In the genomic region with DNA sequence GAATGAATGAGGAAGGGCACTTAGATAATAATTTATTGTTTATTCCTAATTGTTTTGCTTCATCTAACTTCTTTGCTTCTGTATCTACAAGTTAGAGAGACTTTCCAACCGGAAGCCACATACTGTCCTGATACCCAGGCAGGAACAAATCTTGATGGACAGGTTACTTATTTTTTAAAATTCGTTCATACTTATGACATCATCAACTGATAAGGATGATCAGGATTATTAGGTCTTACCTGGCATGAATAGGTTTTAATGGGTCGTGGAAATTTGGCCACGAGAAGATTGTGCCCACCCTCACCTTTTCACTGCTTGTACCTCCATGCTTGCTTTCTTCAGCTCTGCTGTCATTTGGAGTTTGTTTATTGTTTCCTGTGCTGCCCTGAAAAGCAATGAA, we compare ENCODE assay signal across 37 cellular contexts. TPM values are rescaled to one million over a fixed set of nuclear protein-coding genes. Genes with fewer than 3 reads are reported as not detected.
"Had no signal": no experiment of that assay in that cellular context is flagged by ENCODE, and none has a peak within 500 bp of the region (broad histone marks: within the 10 kb centered on the region; RNA-seq: fewer than 3 reads in every experiment).

No MANE protein-coding gene starts in this region.

- H3K27ac ChIP-seq: ascending aorta, cardiac muscle cell, VCaP had no signal

- H3K36me3 Mint-ChIP-seq: activated CD8-positive, alpha-beta memory T cell treated with anti-CD3 and anti-CD28 coated beads, Interleukin-2, amount 10 ng/mL, durations not matched to agents 7 days and 5 days; activated naive CD4-positive, alpha-beta T cell treated with anti-CD3 and anti-CD28 coated beads, Interleukin-2, amount 10 ng/mL, durations not matched to agents 7 days and 5 days; activated naive CD4-positive, alpha-beta T cell treated with anti-CD3 and anti-CD28 coated beads, Interleukin-2, amount 50 U/mL, for 24 hours; activated naive CD8-positive, alpha-beta T cell; activated naive CD8-positive, alpha-beta T cell treated with anti-CD3 and anti-CD28 coated beads, Interleukin-2, amount 10 ng/mL, durations not matched to agents 7 days and 5 days; brain had no signal

- H3K9me3 ChIP-seq: ascending aorta had no signal

- H3K27me3 ChIP-seq: ascending aorta, cardiac muscle cell had no signal

- ATAC-seq: activated CD8-positive, alpha-beta memory T cell treated with anti-CD3 and anti-CD28 coated beads, Interleukin-2, amount 10 ng/mL, durations not matched to agents 7 days and 5 days; activated CD8-positive, alpha-beta T cell treated with anti-CD3 and anti-CD28 coated beads, Interleukin-2, amount 10 ng/mL, durations not matched to agents 7 days and 5 days; activated naive CD8-positive, alpha-beta T cell treated with anti-CD3 and anti-CD28 coated beads, Interleukin-2, amount 50 U/mL, for 24 hours had no signal

- H3K9me3 Mint-ChIP-seq: activated CD4-positive, alpha-beta memory T cell treated with anti-CD3 and anti-CD28 coated beads, Interleukin-2, amount 10 ng/mL, durations not matched to agents 7 days and 5 days; activated naive CD4-positive, alpha-beta T cell treated with anti-CD3 and anti-CD28 coated beads, Interleukin-2, amount 50 U/mL, for 24 hours; activated naive CD8-positive, alpha-beta T cell treated with anti-CD3 and anti-CD28 coated beads, Interleukin-2, amount 10 ng/mL, durations not matched to agents 7 days and 5 days; central memory CD8-positive, alpha-beta T cell had no signal

- H3K4me1 Mint-ChIP-seq: activated B cell treated with CpG ODN at 0.5 μM for 24 hours; activated CD4-positive, alpha-beta memory T cell treated with anti-CD3 and anti-CD28 coated beads, Interleukin-2, amount 10 ng/mL, durations not matched to agents 7 days and 5 days; activated CD4-positive, alpha-beta T cell treated with anti-CD3 and anti-CD28 coated beads, Interleukin-2, amount 10 ng/mL, durations not matched to agents 7 days and 5 days; activated CD8-positive, alpha-beta memory T cell treated with anti-CD3 and anti-CD28 coated beads, Interleukin-2, amount 10 ng/mL, durations not matched to agents 7 days and 5 days; activated naive CD4-positive, alpha-beta T cell treated with anti-CD3 and anti-CD28 coated beads, Interleukin-2, amount 10 ng/mL, durations not matched to agents 7 days and 5 days; activated naive CD4-positive, alpha-beta T cell treated with anti-CD3 and anti-CD28 coated beads, Interleukin-2, amount 50 U/mL, for 24 hours; activated naive CD8-positive, alpha-beta T cell treated with anti-CD3 and anti-CD28 coated beads, Interleukin-2, amount 10 ng/mL, durations not matched to agents 7 days and 5 days; activated naive CD8-positive, alpha-beta T cell treated with anti-CD3 and anti-CD28 coated beads, Interleukin-2, amount 50 U/mL, for 24 hours; brain; central memory CD8-positive, alpha-beta T cell had no signal

- DNase-seq: activated B cell treated with CpG ODN at 0.5 μM for 24 hours; activated CD4-positive, alpha-beta memory T cell treated with anti-CD3 and anti-CD28 coated beads, Interleukin-2, amount 10 ng/mL, durations not matched to agents 7 days and 5 days; activated CD4-positive, alpha-beta T cell treated with anti-CD3 and anti-CD28 coated beads for 4 hours; activated CD4-positive, alpha-beta T cell treated with anti-CD3 and anti-CD28 coated beads, Interleukin-2, amount 10 ng/mL, durations not matched to agents 7 days and 5 days; activated CD4-positive, alpha-beta T cell treated with anti-CD3 and anti-CD28 coated beads, Interleukin-2, amount 50 U/mL, for 48 hours; activated CD4-positive, CD25-positive, alpha-beta regulatory T cell treated with anti-CD3 and anti-CD28 coated beads, Interleukin-2, amount 50 U/mL, for 72 hours; activated CD8-positive, alpha-beta memory T cell treated with anti-CD3 and anti-CD28 coated beads for 24 hours; activated CD8-positive, alpha-beta memory T cell treated with anti-CD3 and anti-CD28 coated beads, Interleukin-2, amount 10 ng/mL, durations not matched to agents 7 days and 5 days; activated CD8-positive, alpha-beta memory T cell treated with anti-CD3 and anti-CD28 coated beads, Interleukin-2, amount 50 U/mL, for 48 hours; activated CD8-positive, alpha-beta T cell treated with anti-CD3 and anti-CD28 coated beads, Interleukin-2, amount 10 ng/mL, durations not matched to agents 7 days and 5 days; activated effector memory CD4-positive, alpha-beta T cell treated with Interleukin-2 at 50 U/mL for 16 hours; activated gamma-delta T cell; activated naive CD4-positive, alpha-beta T cell treated with anti-CD3 and anti-CD28 coated beads, Interleukin-2, amount 10 ng/mL, durations not matched to agents 7 days and 5 days; activated naive CD4-positive, alpha-beta T cell treated with Interleukin-2 at 50 U/mL for 16 hours; activated naive CD8-positive, alpha-beta T cell treated with anti-CD3 and anti-CD28 coated beads, Interleukin-2, amount 10 ng/mL, durations not matched to agents 7 days and 5 days; activated naive CD8-positive, alpha-beta T cell treated with anti-CD3 and anti-CD28 coated beads, Interleukin-2, amount 50 U/mL, for 24 hours; activated T-cell treated with anti-CD3 and anti-CD28 coated beads, Interleukin-2, amount 50 U/mL, for 24 hours; activated T-cell treated with anti-CD3 and anti-CD28 coated beads, Interleukin-2, amount 50 U/mL, for 48 hours; amygdala; anterior cingulate cortex; caudate nucleus; cerebellar nuclear complex; T-helper 1 cell; T-helper 2 cell; T-helper 9 cell had no signal

- H3K4me3 Mint-ChIP-seq: activated B cell treated with CpG ODN at 0.5 μM for 24 hours; activated CD4-positive, alpha-beta memory T cell treated with anti-CD3 and anti-CD28 coated beads, Interleukin-2, amount 10 ng/mL, durations not matched to agents 7 days and 5 days; activated CD4-positive, alpha-beta T cell treated with anti-CD3 and anti-CD28 coated beads, Interleukin-2, amount 10 ng/mL, durations not matched to agents 7 days and 5 days; activated CD8-positive, alpha-beta memory T cell treated with anti-CD3 and anti-CD28 coated beads, Interleukin-2, amount 10 ng/mL, durations not matched to agents 7 days and 5 days; activated CD8-positive, alpha-beta T cell treated with anti-CD3 and anti-CD28 coated beads, Interleukin-2, amount 10 ng/mL, durations not matched to agents 7 days and 5 days; activated naive CD4-positive, alpha-beta T cell treated with anti-CD3 and anti-CD28 coated beads, Interleukin-2, amount 10 ng/mL, durations not matched to agents 7 days and 5 days; activated naive CD4-positive, alpha-beta T cell treated with anti-CD3 and anti-CD28 coated beads, Interleukin-2, amount 50 U/mL, for 24 hours; activated naive CD8-positive, alpha-beta T cell; activated naive CD8-positive, alpha-beta T cell treated with anti-CD3 and anti-CD28 coated beads, Interleukin-2, amount 10 ng/mL, durations not matched to agents 7 days and 5 days; activated naive CD8-positive, alpha-beta T cell treated with anti-CD3 and anti-CD28 coated beads, Interleukin-2, amount 50 U/mL, for 24 hours; activated T-cell treated with anti-CD3 and anti-CD28 coated beads, Interleukin-2, amount 50 U/mL, for 24 hours; brain; central memory CD8-positive, alpha-beta T cell; T-helper 1 cell treated with Interleukin-12 subunit alpha and Interleukin-12 subunit beta and Interleukin-4 antibody, amounts not matched to agents 30 μg/mL and 1 μg/mL, for 36 hours; T-helper 2 cell treated with Interferon-gamma antibody and Interleukin-4, amounts not matched to agents 5 μg/mL and 100 μg/mL, for 36 hours had no signal

- H3K36me3 ChIP-seq: ascending aorta, cardiac muscle cell had no signal

- H3K4me1 ChIP-seq: ascending aorta had no signal

- H3K4me3 ChIP-seq: ascending aorta, cardiac muscle cell had no signal

- H3K27ac Mint-ChIP-seq: activated B cell treated with CpG ODN at 0.5 μM for 24 hours; activated CD4-positive, alpha-beta memory T cell treated with anti-CD3 and anti-CD28 coated beads, Interleukin-2, amount 10 ng/mL, durations not matched to agents 7 days and 5 days; activated CD4-positive, alpha-beta T cell treated with anti-CD3 and anti-CD28 coated beads, Interleukin-2, amount 10 ng/mL, durations not matched to agents 7 days and 5 days; activated CD8-positive, alpha-beta memory T cell treated with anti-CD3 and anti-CD28 coated beads, Interleukin-2, amount 10 ng/mL, durations not matched to agents 7 days and 5 days; activated CD8-positive, alpha-beta T cell treated with anti-CD3 and anti-CD28 coated beads, Interleukin-2, amount 10 ng/mL, durations not matched to agents 7 days and 5 days; activated naive CD4-positive, alpha-beta T cell treated with anti-CD3 and anti-CD28 coated beads, Interleukin-2, amount 10 ng/mL, durations not matched to agents 7 days and 5 days; activated naive CD4-positive, alpha-beta T cell treated with anti-CD3 and anti-CD28 coated beads, Interleukin-2, amount 50 U/mL, for 24 hours; activated naive CD8-positive, alpha-beta T cell; activated naive CD8-positive, alpha-beta T cell treated with anti-CD3 and anti-CD28 coated beads, Interleukin-2, amount 10 ng/mL, durations not matched to agents 7 days and 5 days; activated naive CD8-positive, alpha-beta T cell treated with anti-CD3 and anti-CD28 coated beads, Interleukin-2, amount 50 U/mL, for 24 hours; activated T-cell treated with anti-CD3 and anti-CD28 coated beads, Interleukin-2, amount 50 U/mL, for 24 hours; activated T-helper 2 cell treated with anti-CD3 and anti-CD28 coated beads, Interferon-gamma antibody, Interleukin-2, Interleukin-4, amounts not matched to agents 10 μg/mL and 5 μg/mL and 100 μg/mL, durations not matched to agents 14 hours and 24 hours and 36 hours; brain; T-helper 1 cell treated with Interleukin-12 subunit alpha and Interleukin-12 subunit beta and Interleukin-4 antibody, amounts not matched to agents 30 μg/mL and 1 μg/mL, for 36 hours; T-helper 2 cell treated with Interferon-gamma antibody and Interleukin-4, amounts not matched to agents 5 μg/mL and 100 μg/mL, for 36 hours had no signal

RNA-seq across cellular contexts. Expression of a gene that starts 39.3 kb away (rescaled TPM):
- total RNA-seq: ascending aorta had no signal

RNA-seq across cellular contexts. Expression of a gene that starts 44.3 kb away (rescaled TPM):
- total RNA-seq: activated CD4-positive, alpha-beta memory T cell treated with anti-CD3 and anti-CD28 coated beads, Interleukin-2, amount 10 ng/mL, durations not matched to agents 7 days and 5 days; activated CD4-positive, alpha-beta T cell treated with anti-CD3 and anti-CD28 coated beads, Interleukin-2, amount 10 ng/mL, durations not matched to agents 7 days and 5 days; activated CD8-positive, alpha-beta T cell treated with anti-CD3 and anti-CD28 coated beads, Interleukin-2, amount 10 ng/mL, durations not matched to agents 7 days and 5 days; ascending aorta; bronchial epithelial cell; cardiac muscle cell; chondrocyte had no signal
- polyA plus RNA-seq: cardiac muscle cell had no signal

RNA-seq across cellular contexts. Expression of a gene that starts 45.0 kb away (rescaled TPM):
- total RNA-seq: bronchial epithelial cell had no signal
